ENCODE assay signal across 10 cellular contexts in genomic region chr20:20463933-20464374, GRCh38.
DNase-seq lines count a peak whose midpoint lies in the region; ATAC-seq, FAIRE-seq and TF ChIP-seq lines count a peak whose summit lies in the region.
"Had no signal": no experiment of that assay in that cellular context is flagged by ENCODE, and none has a peak within 500 bp of the region (broad histone marks: within the 10 kb centered on the region; RNA-seq: fewer than 3 reads in every experiment).

No MANE protein-coding gene starts in this region.

- POLR2A ChIA-PET in MCF 10A (lab: Yijun Ruan, JAX), result no interaction called here

- peaks cover 13% of the 10 kb centered on the region for H3K36me3 Mint-ChIP-seq in MCF 10A (ENCODE audit: insufficient read depth, unreplicated experiment)

- no peak overlapping the region for H3K4me3 Mint-ChIP-seq in MCF 10A (ENCODE audit: unreplicated experiment)

- H3K27me3 Mint-ChIP-seq in MCF 10A (ENCODE audit: insufficient read depth, unreplicated experiment), result no peaks in the 10 kb centered on the region

- TF ChIP-seq CTCF in OCI-LY1 (IDR thresholded peaks at IDR 0.05; ENCODE audit: low read length) (no peak), gastroesophageal sphincter (IDR thresholded peaks at IDR 0.05) (no peak), MCF 10A (IDR thresholded peaks at IDR 0.05; ENCODE audit: unreplicated experiment) (no peak), stomach (IDR thresholded peaks at IDR 0.05) (no peak)

- H3K27ac ChIP-seq in OCI-LY1 (ENCODE audit: low read depth, low read length, poor library complexity, severe bottlenecking) (peak overlapping the region; percentile 92), gastroesophageal sphincter (no peak overlapping the region), stomach (no peak overlapping the region)

- H3K4me2 ChIP-seq in OCI-LY1 (ENCODE audit: low read length), result peak overlapping the region; percentile 38

- TF ChIP-seq POLR2A in gastroesophageal sphincter (IDR thresholded peaks at IDR 0.05) (no peak), stomach (IDR thresholded peaks at IDR 0.05) (no peak)

- no peak overlapping the region for H3K27ac Mint-ChIP-seq in MCF 10A (ENCODE audit: low read depth, unreplicated experiment)

- no TSS peak for BruUV-seq in MCF 10A (replicated peaks; lab: Mats Ljungman, UMichigan)

- peak; percentile 92 for FAIRE-seq in GM18507 (lab: Jason Lieb, UNC)
- FAIRE-seq: K562 had no signal

- H3K9me3 ChIP-seq in OCI-LY1 (ENCODE audit: low read length) (no peaks in the 10 kb centered on the region), gastroesophageal sphincter (no peaks in the 10 kb centered on the region), stomach (no peaks in the 10 kb centered on the region)

- ATAC-seq in HG02678 (IDR thresholded peaks at IDR 0.05; ENCODE audit: unreplicated experiment) (peak; percentile 46), gastroesophageal sphincter (no peak)
- ATAC-seq: K562 had no signal

- H3K4me1 ChIP-seq in OCI-LY1 (ENCODE audit: insufficient read depth, low read length, severe bottlenecking) (peaks cover 51% of the 10 kb centered on the region), gastroesophageal sphincter (no peaks in the 10 kb centered on the region), stomach (no peaks in the 10 kb centered on the region)

- no peaks in the 10 kb centered on the region for H4K20me1 ChIP-seq in OCI-LY1 (ENCODE audit: insufficient read depth, low read length)

- H3K9me3 Mint-ChIP-seq in MCF 10A (ENCODE audit: unreplicated experiment), result no peaks in the 10 kb centered on the region

- peak overlapping the region; percentile 18 for H3K4me3 ChIP-seq in OCI-LY1 (ENCODE audit: low read depth, low read length, poor library complexity, severe bottlenecking)
- H3K4me3 ChIP-seq in gastroesophageal sphincter, result no peak overlapping the region
- H3K4me3 ChIP-seq in stomach, result no peak overlapping the region
- H3K4me3 ChIP-seq: K562 had no signal

- H3K9ac ChIP-seq in OCI-LY1 (ENCODE audit: low read length), result peak overlapping the region; percentile 21; the same call in 1 of the 2 replicates

- DNase-seq in GM18507 (ENCODE audit: extremely low spot score, insufficient read length, low read depth) (no peak), midbrain (lab: John Stamatoyannopoulos, UW) (peak; percentile 58), SK-N-DZ (ENCODE audit: low spot score) (no peak), MCF 10A (ENCODE audit: unreplicated experiment) (no peak), stomach (no peak)
- DNase-seq: activated CD4-positive, alpha-beta T cell treated with anti-CD3 and anti-CD28 coated beads for 48 hours had no signal

- H3K79me2 ChIP-seq in OCI-LY1 (ENCODE audit: insufficient read depth, low read length), result no peaks in the 10 kb centered on the region

- intact Hi-C loops in MCF 10A (cut with micrococcal nuclease), result loop anchor here (2.0 kb wide), 1 partner anchor 105 kb away; no protein-coding TSS in a partner anchor
- intact Hi-C loops in stomach (cut with DNase I; ENCODE audit: low total_unique reads), result no loop called here

- H3K36me3 ChIP-seq in OCI-LY1 (ENCODE audit: insufficient read depth, low read length), result no peaks in the 10 kb centered on the region
- H3K36me3 ChIP-seq in gastroesophageal sphincter, result peaks cover 0 to 47% of the 10 kb centered on the region in 2 donors
- H3K36me3 ChIP-seq in stomach, result peaks cover 0 to 35% (median 26%) of the 10 kb centered on the region in 4 donors

- TF ChIP-seq EP300 in gastroesophageal sphincter (IDR thresholded peaks at IDR 0.05) (no peak), stomach (IDR thresholded peaks at IDR 0.05) (no peak)

- no peaks in the 10 kb centered on the region for H3F3A ChIP-seq in OCI-LY1 (ENCODE audit: insufficient read depth, low read length)

- CTCF ChIA-PET in MCF 10A (lab: Yijun Ruan, JAX), result interaction anchor here (1.0 kb wide), 1 partner anchor 11 kb away, joined by 3 read pairs; no protein-coding TSS in a partner anchor

- H3K4me1 Mint-ChIP-seq in MCF 10A (ENCODE audit: insufficient read depth, unreplicated experiment), result peaks cover 7% of the 10 kb centered on the region

- no peaks in the 10 kb centered on the region for H3K9me2 ChIP-seq in OCI-LY1 (ENCODE audit: low read depth, low read length)

- H3K27me3 ChIP-seq in OCI-LY1 (ENCODE audit: insufficient read depth, low read length), result no peaks in the 10 kb centered on the region
- H3K27me3 ChIP-seq in gastroesophageal sphincter, result no peaks in the 10 kb centered on the region
- no peaks in the 10 kb centered on the region for H3K27me3 ChIP-seq in stomach

- 65 to 67% methylated on average over 5 to 7 of the region's 9 CpGs for WGBS in gastroesophageal sphincter (ENCODE audit: low coverage in 1 of 2), 2 donors
- 75 to 82% (median 79%) methylated on average over 9 of the region's 9 CpGs for WGBS in stomach, 5 donors

- H2AFZ ChIP-seq in OCI-LY1 (ENCODE audit: low read length), result 0 out of 2 replicates have a peak overlapping the region, but pooled peaks have one; percentile 15
